In the genomic region with DNA sequence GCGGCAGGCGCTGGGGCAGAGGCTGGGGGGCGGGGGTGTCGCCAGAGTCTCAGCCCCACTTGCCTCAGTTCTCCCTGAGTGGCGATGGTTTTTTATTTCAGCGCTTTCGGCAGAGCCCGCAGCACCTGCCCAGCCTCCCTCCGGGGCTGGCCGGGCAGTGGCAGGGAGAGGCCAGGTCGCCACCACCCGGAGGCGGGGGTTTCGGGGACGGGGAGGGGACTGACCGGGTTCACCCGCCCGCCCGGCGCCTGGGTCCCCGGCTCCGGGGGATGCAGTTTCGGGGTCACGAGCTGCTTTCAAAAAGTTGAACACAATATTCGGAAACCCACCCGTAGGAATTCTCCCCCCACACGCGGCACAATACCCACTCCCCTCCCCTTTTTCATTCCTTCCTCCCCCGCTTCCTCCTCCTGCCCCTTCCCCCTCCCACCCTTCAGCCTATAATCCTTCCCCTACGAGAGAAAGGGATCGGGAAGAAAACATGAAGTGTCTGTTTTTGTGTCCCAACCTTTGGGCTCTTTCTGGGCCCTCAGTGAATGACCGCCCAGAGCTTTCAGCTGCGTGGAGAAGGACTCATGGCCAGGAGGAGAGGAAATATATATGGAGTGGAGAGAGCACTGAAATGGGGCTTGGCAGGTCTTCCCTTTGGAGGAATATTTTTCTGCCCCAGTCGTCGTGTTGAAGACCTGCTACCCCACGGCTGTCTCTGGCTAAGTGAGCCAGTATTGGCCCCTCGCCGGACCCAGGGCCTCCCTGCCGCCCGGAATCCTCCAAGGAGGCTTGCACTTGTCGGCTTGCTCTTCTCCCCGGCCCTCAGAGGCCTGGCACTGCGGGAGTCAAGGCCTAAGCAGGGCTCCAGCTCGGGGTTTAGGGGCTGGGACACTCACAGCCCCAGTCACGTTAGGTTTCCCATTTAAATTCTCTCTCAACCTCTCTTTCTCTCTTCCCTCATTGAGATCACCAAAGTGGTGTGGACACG, we compare ENCODE assay signal across 1 cellular context.
TF ChIP-seq lines count a peak whose summit lies in the region.

No MANE protein-coding gene starts in this region.

TF ChIP-seq in Ishikawa, 13 proteins besides CTCF, POLR2A, EP300 and RAD21 (continued from another document):
- TF ChIP-seq, protein P1, sequence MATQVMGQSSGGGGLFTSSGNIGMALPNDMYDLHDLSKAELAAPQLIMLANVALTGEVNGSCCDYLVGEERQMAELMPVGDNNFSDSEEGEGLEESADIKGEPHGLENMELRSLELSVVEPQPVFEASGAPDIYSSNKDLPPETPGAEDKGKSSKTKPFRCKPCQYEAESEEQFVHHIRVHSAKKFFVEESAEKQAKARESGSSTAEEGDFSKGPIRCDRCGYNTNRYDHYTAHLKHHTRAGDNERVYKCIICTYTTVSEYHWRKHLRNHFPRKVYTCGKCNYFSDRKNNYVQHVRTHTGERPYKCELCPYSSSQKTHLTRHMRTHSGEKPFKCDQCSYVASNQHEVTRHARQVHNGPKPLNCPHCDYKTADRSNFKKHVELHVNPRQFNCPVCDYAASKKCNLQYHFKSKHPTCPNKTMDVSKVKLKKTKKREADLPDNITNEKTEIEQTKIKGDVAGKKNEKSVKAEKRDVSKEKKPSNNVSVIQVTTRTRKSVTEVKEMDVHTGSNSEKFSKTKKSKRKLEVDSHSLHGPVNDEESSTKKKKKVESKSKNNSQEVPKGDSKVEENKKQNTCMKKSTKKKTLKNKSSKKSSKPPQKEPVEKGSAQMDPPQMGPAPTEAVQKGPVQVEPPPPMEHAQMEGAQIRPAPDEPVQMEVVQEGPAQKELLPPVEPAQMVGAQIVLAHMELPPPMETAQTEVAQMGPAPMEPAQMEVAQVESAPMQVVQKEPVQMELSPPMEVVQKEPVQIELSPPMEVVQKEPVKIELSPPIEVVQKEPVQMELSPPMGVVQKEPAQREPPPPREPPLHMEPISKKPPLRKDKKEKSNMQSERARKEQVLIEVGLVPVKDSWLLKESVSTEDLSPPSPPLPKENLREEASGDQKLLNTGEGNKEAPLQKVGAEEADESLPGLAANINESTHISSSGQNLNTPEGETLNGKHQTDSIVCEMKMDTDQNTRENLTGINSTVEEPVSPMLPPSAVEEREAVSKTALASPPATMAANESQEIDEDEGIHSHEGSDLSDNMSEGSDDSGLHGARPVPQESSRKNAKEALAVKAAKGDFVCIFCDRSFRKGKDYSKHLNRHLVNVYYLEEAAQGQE (IDR thresholded peaks at IDR 0.05; ENCODE audit: low read depth) = no peak
- no peak for TF ChIP-seq TEAD4 (IDR thresholded peaks at IDR 0.05)
- TF ChIP-seq EGR1 (IDR thresholded peaks at IDR 0.05) = 0 out of 2 replicates have a peak, but pooled peaks have one; percentile 32
- peak; percentile 23; the same call in 1 of the 2 replicates for TF ChIP-seq ZBTB7A (IDR thresholded peaks at IDR 0.05; ENCODE audit: low read depth)
- TF ChIP-seq NFIC (IDR thresholded peaks at IDR 0.05) = no peak
- no peak for TF ChIP-seq TCF12 (IDR thresholded peaks at IDR 0.05; ENCODE audit: low read depth)
